Comparison of ENCODE assay signal across 1 cellular context in genomic region chr16:85082553-85083050, GRCh38.
TF ChIP-seq lines count a peak whose summit lies in the region.

No MANE protein-coding gene starts in this region.

TF ChIP-seq in HepG2, 621 proteins besides CTCF, POLR2A, EP300 and RAD21:
- TF ChIP-seq ZBTB25 (CRISPR knock-in tag; IDR thresholded peaks at IDR 0.05) (no peak), ZNF142 (CRISPR knock-in tag; IDR thresholded peaks at IDR 0.05) (no peak), ZNF687 (CRISPR knock-in tag; IDR thresholded peaks at IDR 0.05) (peak; percentile 19), DR1 (CRISPR knock-in tag; IDR thresholded peaks at IDR 0.05) (no peak), U2AF2 (IDR thresholded peaks at IDR 0.05; ENCODE audit: low read depth, low read length) (no peak), DMTF1 (CRISPR knock-in tag; IDR thresholded peaks at IDR 0.05) (no peak), HNF1A (IDR thresholded peaks at IDR 0.05; ENCODE audit: low read depth) (no peak), HNF1A (CRISPR knock-in tag; IDR thresholded peaks at IDR 0.05; ENCODE audit: borderline replicate concordance) (no peak), RAD51 (IDR thresholded peaks at IDR 0.05; ENCODE audit: borderline replicate concordance) (peak; percentile 21; the same call in 1 of the 2 replicates), ARNTL (CRISPR knock-in tag; IDR thresholded peaks at IDR 0.05) (no peak), ZFP1 (CRISPR knock-in tag; IDR thresholded peaks at IDR 0.05) (no peak), KDM4B (CRISPR knock-in tag; IDR thresholded peaks at IDR 0.05) (no peak)
